1 cellular context compared by ENCODE assay signal in the genomic region with DNA sequence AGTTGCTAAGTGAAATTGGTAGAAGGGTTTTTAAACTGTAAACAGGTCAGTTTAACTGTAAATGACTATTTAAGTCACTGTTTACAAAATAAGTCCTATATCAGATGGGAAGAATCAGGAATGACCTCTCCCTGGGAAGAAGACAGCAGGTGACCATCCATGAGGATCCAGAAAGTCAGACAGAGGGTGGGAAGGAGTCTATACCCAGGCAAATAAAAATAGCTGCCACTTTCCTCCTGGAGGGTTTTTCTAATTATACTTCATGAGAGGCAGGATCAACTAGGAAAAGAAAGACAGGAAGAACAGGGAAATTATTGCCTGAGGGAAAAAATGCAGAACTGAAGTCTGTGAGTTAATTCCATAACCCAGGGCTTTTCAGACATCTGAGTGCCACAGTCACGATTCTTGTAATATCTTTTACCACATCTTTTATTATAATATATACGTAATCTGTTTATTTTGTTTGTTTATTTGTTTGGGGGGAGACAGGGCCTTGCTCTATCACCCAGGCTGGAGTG.
TF ChIP-seq lines count a peak whose summit lies in the region.

No MANE protein-coding gene starts in this region.

TF ChIP-seq in WTC11, 78 proteins besides CTCF, POLR2A, EP300 and RAD21 (continued from another document):
- TF ChIP-seq, protein P1, sequence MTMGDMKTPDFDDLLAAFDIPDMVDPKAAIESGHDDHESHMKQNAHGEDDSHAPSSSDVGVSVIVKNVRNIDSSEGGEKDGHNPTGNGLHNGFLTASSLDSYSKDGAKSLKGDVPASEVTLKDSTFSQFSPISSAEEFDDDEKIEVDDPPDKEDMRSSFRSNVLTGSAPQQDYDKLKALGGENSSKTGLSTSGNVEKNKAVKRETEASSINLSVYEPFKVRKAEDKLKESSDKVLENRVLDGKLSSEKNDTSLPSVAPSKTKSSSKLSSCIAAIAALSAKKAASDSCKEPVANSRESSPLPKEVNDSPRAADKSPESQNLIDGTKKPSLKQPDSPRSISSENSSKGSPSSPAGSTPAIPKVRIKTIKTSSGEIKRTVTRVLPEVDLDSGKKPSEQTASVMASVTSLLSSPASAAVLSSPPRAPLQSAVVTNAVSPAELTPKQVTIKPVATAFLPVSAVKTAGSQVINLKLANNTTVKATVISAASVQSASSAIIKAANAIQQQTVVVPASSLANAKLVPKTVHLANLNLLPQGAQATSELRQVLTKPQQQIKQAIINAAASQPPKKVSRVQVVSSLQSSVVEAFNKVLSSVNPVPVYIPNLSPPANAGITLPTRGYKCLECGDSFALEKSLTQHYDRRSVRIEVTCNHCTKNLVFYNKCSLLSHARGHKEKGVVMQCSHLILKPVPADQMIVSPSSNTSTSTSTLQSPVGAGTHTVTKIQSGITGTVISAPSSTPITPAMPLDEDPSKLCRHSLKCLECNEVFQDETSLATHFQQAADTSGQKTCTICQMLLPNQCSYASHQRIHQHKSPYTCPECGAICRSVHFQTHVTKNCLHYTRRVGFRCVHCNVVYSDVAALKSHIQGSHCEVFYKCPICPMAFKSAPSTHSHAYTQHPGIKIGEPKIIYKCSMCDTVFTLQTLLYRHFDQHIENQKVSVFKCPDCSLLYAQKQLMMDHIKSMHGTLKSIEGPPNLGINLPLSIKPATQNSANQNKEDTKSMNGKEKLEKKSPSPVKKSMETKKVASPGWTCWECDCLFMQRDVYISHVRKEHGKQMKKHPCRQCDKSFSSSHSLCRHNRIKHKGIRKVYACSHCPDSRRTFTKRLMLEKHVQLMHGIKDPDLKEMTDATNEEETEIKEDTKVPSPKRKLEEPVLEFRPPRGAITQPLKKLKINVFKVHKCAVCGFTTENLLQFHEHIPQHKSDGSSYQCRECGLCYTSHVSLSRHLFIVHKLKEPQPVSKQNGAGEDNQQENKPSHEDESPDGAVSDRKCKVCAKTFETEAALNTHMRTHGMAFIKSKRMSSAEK (CRISPR knock-in tag; IDR thresholded peaks at IDR 0.05; ENCODE audit: borderline replicate concordance) = no peak
- TF ChIP-seq, protein P2, sequence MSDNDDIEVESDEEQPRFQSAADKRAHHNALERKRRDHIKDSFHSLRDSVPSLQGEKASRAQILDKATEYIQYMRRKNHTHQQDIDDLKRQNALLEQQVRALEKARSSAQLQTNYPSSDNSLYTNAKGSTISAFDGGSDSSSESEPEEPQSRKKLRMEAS (CRISPR knock-in tag; IDR thresholded peaks at IDR 0.05) = no peak
- TF ChIP-seq, protein P3, sequence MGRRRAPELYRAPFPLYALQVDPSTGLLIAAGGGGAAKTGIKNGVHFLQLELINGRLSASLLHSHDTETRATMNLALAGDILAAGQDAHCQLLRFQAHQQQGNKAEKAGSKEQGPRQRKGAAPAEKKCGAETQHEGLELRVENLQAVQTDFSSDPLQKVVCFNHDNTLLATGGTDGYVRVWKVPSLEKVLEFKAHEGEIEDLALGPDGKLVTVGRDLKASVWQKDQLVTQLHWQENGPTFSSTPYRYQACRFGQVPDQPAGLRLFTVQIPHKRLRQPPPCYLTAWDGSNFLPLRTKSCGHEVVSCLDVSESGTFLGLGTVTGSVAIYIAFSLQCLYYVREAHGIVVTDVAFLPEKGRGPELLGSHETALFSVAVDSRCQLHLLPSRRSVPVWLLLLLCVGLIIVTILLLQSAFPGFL (CRISPR knock-in tag; IDR thresholded peaks at IDR 0.05; ENCODE audit: borderline replicate concordance) = no peak
- TF ChIP-seq ZBTB21 (CRISPR knock-in tag; IDR thresholded peaks at IDR 0.05; ENCODE audit: borderline replicate concordance) (no peak), TP53 (CRISPR knock-in tag; IDR thresholded peaks at IDR 0.05) (no peak), ETV6 (CRISPR knock-in tag; IDR thresholded peaks at IDR 0.05) (no peak)
- TF ChIP-seq, protein P4, sequence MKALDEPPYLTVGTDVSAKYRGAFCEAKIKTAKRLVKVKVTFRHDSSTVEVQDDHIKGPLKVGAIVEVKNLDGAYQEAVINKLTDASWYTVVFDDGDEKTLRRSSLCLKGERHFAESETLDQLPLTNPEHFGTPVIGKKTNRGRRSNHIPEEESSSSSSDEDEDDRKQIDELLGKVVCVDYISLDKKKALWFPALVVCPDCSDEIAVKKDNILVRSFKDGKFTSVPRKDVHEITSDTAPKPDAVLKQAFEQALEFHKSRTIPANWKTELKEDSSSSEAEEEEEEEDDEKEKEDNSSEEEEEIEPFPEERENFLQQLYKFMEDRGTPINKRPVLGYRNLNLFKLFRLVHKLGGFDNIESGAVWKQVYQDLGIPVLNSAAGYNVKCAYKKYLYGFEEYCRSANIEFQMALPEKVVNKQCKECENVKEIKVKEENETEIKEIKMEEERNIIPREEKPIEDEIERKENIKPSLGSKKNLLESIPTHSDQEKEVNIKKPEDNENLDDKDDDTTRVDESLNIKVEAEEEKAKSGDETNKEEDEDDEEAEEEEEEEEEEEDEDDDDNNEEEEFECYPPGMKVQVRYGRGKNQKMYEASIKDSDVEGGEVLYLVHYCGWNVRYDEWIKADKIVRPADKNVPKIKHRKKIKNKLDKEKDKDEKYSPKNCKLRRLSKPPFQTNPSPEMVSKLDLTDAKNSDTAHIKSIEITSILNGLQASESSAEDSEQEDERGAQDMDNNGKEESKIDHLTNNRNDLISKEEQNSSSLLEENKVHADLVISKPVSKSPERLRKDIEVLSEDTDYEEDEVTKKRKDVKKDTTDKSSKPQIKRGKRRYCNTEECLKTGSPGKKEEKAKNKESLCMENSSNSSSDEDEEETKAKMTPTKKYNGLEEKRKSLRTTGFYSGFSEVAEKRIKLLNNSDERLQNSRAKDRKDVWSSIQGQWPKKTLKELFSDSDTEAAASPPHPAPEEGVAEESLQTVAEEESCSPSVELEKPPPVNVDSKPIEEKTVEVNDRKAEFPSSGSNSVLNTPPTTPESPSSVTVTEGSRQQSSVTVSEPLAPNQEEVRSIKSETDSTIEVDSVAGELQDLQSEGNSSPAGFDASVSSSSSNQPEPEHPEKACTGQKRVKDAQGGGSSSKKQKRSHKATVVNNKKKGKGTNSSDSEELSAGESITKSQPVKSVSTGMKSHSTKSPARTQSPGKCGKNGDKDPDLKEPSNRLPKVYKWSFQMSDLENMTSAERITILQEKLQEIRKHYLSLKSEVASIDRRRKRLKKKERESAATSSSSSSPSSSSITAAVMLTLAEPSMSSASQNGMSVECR (CRISPR knock-in tag; IDR thresholded peaks at IDR 0.05; ENCODE audit: borderline replicate concordance) = no peak
- TF ChIP-seq, protein P5, sequence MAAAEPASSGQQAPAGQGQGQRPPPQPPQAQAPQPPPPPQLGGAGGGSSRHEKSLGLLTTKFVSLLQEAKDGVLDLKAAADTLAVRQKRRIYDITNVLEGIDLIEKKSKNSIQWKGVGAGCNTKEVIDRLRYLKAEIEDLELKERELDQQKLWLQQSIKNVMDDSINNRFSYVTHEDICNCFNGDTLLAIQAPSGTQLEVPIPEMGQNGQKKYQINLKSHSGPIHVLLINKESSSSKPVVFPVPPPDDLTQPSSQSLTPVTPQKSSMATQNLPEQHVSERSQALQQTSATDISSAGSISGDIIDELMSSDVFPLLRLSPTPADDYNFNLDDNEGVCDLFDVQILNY (CRISPR knock-in tag; IDR thresholded peaks at IDR 0.05) = no peak
- TF ChIP-seq, protein P6, sequence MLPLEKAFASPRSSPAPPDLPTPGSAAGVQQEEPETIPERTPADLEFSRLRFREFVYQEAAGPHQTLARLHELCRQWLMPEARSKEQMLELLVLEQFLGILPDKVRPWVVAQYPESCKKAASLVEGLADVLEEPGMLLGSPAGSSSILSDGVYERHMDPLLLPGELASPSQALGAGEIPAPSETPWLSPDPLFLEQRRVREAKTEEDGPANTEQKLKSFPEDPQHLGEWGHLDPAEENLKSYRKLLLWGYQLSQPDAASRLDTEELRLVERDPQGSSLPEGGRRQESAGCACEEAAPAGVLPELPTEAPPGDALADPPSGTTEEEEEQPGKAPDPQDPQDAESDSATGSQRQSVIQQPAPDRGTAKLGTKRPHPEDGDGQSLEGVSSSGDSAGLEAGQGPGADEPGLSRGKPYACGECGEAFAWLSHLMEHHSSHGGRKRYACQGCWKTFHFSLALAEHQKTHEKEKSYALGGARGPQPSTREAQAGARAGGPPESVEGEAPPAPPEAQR (CRISPR knock-in tag; IDR thresholded peaks at IDR 0.05) = no peak
- TF ChIP-seq, protein P7, sequence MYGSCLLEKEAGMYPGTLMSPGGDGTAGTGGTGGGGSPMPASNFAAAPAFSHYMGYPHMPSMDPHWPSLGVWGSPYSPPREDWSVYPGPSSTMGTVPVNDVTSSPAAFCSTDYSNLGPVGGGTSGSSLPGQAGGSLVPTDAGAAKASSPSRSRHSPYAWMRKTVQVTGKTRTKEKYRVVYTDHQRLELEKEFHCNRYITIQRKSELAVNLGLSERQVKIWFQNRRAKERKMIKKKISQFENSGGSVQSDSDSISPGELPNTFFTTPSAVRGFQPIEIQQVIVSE (CRISPR knock-in tag; IDR thresholded peaks at IDR 0.05; ENCODE audit: borderline replicate concordance) = no peak
